1 cellular context compared by ENCODE assay signal in the genomic region with DNA sequence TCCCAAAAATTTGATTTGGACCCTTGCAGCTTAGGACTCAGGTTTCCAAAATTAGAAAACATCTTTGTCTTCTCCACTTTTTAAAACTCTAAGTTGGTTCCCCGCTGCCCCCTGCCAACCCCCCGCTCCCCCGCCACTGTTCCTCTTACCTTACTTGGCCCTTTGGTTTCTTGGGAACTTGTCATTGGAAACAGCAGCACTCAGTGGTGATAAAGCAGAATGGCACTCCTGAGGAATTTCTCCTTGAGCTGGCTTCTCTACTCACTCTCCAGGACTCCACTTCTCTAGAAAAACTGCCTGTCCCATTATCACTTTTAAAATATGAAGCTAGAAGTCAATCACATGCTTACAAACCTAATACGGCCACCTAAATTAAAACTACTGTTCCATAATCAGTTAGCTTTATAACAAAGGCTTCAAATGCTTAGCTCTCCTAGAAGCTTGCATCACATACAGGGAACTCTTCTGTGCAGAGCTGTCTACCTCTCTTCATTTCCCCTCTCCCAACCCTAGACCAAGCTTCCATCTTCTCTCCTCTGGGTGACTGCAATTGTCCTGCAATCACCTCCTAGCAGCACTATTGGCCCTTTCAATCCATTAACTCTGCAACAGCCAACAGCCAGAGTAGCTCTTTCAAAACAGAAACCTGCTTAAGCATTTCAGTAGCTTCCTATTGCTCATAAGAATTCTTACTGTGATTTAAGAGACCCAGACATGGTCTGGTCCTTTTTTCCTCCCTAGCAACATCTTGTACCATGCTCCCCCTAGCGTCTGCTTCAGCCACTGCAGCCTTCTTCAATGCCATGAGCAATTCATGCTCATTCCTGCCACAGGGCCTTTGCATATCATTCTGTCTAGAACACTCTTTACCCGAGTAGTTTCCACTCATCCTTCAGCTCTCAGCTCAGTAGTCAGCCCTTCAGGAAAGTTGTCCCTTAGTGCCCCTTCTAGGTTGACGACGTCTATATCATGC.
TF ChIP-seq lines count a peak whose summit lies in the region.

No MANE protein-coding gene starts in this region.

TF ChIP-seq in K562, 482 proteins besides CTCF, POLR2A, EP300 and RAD21 (continued from another document and continues in another):
- TF ChIP-seq, protein P1, sequence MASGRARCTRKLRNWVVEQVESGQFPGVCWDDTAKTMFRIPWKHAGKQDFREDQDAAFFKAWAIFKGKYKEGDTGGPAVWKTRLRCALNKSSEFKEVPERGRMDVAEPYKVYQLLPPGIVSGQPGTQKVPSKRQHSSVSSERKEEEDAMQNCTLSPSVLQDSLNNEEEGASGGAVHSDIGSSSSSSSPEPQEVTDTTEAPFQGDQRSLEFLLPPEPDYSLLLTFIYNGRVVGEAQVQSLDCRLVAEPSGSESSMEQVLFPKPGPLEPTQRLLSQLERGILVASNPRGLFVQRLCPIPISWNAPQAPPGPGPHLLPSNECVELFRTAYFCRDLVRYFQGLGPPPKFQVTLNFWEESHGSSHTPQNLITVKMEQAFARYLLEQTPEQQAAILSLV (tag; IDR thresholded peaks at IDR 0.05) = no peak
- TF ChIP-seq HMGN3 (IDR thresholded peaks at IDR 0.05; ENCODE audit: borderline replicate concordance, extremely low read depth, insufficient read length, low read depth, low read length) (no peak), KHSRP (IDR thresholded peaks at IDR 0.05) (no peak), BHLHE40 (IDR thresholded peaks at IDR 0.05; ENCODE audit: low read length) (no peak), ADNP (tag; IDR thresholded peaks at IDR 0.05) (0 out of 2 replicates have a peak, but pooled peaks have one; percentile 34), NRF1 (conservative IDR thresholded peaks at IDR 0.05 in 1 of 2, IDR thresholded peaks at IDR 0.05 in 1 of 2) (no peak), SMARCA5 (IDR thresholded peaks at IDR 0.05) (peak; percentile 94), ZNF586 (CRISPR knock-in tag; conservative IDR thresholded peaks at IDR 0.05) (no peak), NFYB (IDR thresholded peaks at IDR 0.05; ENCODE audit: extremely low read depth, insufficient read length) (no peak), ZNF57 (CRISPR knock-in tag; IDR thresholded peaks at IDR 0.05) (no peak), ZNF143 (CRISPR knock-in tag; IDR thresholded peaks at IDR 0.05) (no peak), GABPB1 (CRISPR knock-in tag; IDR thresholded peaks at IDR 0.05) (no peak), RCOR1 (IDR thresholded peaks at IDR 0.05; ENCODE audit: borderline replicate concordance in 1 of 2, low read depth in 2 of 2, low read length in 2 of 2) (peak in 1 of 2 experiments; percentile 80; a peak in 2 of 4 replicates), ZNF217 (CRISPR knock-in tag; IDR thresholded peaks at IDR 0.05) (no peak), SMAD4 (CRISPR knock-in tag; conservative IDR thresholded peaks at IDR 0.05) (no peak), ZBTB1 (CRISPR knock-in tag; IDR thresholded peaks at IDR 0.05; ENCODE audit: borderline replicate concordance, low read depth) (no peak), SMC3 (conservative IDR thresholded peaks at IDR 0.05; ENCODE audit: insufficient read depth, low read depth, low read length) (peak; percentile 57; the same call in 1 of the 2 replicates), TOE1 (IDR thresholded peaks at IDR 0.05; ENCODE audit: borderline replicate concordance) (no peak), TOE1 (CRISPR knock-in tag; IDR thresholded peaks at IDR 0.05; ENCODE audit: borderline replicate concordance, low read depth) (no peak), NR3C1 (CRISPR knock-in tag; IDR thresholded peaks at IDR 0.05) (no peak), RBM22 (IDR thresholded peaks at IDR 0.05; ENCODE audit: low read depth, low read length, poor library complexity, severe bottlenecking) (no peak), PML (IDR thresholded peaks at IDR 0.05; ENCODE audit: low read length) (no peak), TEAD4 (IDR thresholded peaks at IDR 0.05; ENCODE audit: low read length) (no peak), TEAD4 (CRISPR knock-in tag; IDR thresholded peaks at IDR 0.05; ENCODE audit: borderline replicate concordance) (no peak), ZC3H8 (IDR thresholded peaks at IDR 0.05) (no peak), ZNF384 (IDR thresholded peaks at IDR 0.05; ENCODE audit: low read depth, low read length) (no peak), SAFB2 (IDR thresholded peaks at IDR 0.05; ENCODE audit: borderline replicate concordance, low read depth, low read length, severe bottlenecking) (no peak), NFRKB (IDR thresholded peaks at IDR 0.05; ENCODE audit: low read depth) (no peak), PHF8 (IDR thresholded peaks at IDR 0.05; ENCODE audit: borderline replicate concordance, low read length) (no peak), YBX1 (IDR thresholded peaks at IDR 0.05) (no peak), SMARCE1 (IDR thresholded peaks at IDR 0.05) (no peak), KAT8 (IDR thresholded peaks at IDR 0.05; ENCODE audit: low read depth) (no peak), MCM5 (IDR thresholded peaks at IDR 0.05; ENCODE audit: low read depth) (no peak), GTF2F1 (IDR thresholded peaks at IDR 0.05; ENCODE audit: low read depth, low read length) (no peak), RFX1 (IDR thresholded peaks at IDR 0.05) (0 out of 2 replicates have a peak, but pooled peaks have one; percentile 10), CREBBP (IDR thresholded peaks at IDR 0.05; ENCODE audit: low read depth, low read length) (no peak), TEAD1 (CRISPR knock-in tag; IDR thresholded peaks at IDR 0.05) (no peak), ETS2 (tag; IDR thresholded peaks at IDR 0.05; ENCODE audit: borderline replicate concordance, poor library complexity, severe bottlenecking) (no peak), HDAC6 (IDR thresholded peaks at IDR 0.05; ENCODE audit: low read depth, low read length) (no peak), CC2D1A (IDR thresholded peaks at IDR 0.05) (0 out of 2 replicates have a peak, but pooled peaks have one; percentile 19), PHB2 (IDR thresholded peaks at IDR 0.05; ENCODE audit: low read depth) (no peak), NUFIP1 (IDR thresholded peaks at IDR 0.05; ENCODE audit: partially characterized antibody) (no peak)
- TF ChIP-seq, protein P2, sequence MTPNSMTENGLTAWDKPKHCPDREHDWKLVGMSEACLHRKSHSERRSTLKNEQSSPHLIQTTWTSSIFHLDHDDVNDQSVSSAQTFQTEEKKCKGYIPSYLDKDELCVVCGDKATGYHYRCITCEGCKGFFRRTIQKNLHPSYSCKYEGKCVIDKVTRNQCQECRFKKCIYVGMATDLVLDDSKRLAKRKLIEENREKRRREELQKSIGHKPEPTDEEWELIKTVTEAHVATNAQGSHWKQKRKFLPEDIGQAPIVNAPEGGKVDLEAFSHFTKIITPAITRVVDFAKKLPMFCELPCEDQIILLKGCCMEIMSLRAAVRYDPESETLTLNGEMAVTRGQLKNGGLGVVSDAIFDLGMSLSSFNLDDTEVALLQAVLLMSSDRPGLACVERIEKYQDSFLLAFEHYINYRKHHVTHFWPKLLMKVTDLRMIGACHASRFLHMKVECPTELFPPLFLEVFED (CRISPR knock-in tag; conservative IDR thresholded peaks at IDR 0.05) = no peak
- TF ChIP-seq, protein P3, sequence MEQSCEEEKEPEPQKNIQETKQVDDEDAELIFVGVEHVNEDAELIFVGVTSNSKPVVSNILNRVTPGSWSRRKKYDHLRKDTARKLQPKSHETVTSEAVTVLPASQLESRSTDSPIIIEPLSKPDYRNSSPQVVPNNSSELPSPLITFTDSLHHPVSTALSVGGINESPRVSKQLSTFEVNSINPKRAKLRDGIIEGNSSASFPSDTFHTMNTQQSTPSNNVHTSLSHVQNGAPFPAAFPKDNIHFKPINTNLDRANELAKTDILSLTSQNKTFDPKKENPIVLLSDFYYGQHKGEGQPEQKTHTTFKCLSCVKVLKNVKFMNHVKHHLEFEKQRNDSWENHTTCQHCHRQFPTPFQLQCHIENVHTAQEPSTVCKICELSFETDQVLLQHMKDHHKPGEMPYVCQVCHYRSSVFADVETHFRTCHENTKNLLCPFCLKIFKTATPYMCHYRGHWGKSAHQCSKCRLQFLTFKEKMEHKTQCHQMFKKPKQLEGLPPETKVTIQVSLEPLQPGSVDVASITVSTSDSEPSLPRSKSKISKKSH (CRISPR knock-in tag; IDR thresholded peaks at IDR 0.05) = no peak
- TF ChIP-seq, protein P4, sequence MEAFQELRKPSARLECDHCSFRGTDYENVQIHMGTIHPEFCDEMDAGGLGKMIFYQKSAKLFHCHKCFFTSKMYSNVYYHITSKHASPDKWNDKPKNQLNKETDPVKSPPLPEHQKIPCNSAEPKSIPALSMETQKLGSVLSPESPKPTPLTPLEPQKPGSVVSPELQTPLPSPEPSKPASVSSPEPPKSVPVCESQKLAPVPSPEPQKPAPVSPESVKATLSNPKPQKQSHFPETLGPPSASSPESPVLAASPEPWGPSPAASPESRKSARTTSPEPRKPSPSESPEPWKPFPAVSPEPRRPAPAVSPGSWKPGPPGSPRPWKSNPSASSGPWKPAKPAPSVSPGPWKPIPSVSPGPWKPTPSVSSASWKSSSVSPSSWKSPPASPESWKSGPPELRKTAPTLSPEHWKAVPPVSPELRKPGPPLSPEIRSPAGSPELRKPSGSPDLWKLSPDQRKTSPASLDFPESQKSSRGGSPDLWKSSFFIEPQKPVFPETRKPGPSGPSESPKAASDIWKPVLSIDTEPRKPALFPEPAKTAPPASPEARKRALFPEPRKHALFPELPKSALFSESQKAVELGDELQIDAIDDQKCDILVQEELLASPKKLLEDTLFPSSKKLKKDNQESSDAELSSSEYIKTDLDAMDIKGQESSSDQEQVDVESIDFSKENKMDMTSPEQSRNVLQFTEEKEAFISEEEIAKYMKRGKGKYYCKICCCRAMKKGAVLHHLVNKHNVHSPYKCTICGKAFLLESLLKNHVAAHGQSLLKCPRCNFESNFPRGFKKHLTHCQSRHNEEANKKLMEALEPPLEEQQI (IDR thresholded peaks at IDR 0.05) = no peak
- TF ChIP-seq, protein P5, sequence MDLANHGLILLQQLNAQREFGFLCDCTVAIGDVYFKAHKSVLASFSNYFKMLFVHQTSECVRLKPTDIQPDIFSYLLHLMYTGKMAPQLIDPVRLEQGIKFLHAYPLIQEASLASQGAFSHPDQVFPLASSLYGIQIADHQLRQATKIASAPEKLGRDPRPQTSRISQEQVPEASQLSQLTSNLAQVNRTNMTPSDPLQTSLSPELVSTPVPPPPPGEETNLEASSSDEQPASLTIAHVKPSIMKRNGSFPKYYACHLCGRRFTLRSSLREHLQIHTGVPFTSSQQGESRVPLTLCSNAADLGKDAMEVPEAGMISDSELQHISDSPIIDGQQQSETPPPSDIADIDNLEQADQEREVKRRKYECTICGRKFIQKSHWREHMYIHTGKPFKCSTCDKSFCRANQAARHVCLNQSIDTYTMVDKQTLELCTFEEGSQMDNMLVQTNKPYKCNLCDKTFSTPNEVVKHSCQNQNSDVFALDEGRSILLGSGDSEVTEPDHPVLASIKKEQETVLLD (IDR thresholded peaks at IDR 0.05) = no peak
- TF ChIP-seq, protein P6, sequence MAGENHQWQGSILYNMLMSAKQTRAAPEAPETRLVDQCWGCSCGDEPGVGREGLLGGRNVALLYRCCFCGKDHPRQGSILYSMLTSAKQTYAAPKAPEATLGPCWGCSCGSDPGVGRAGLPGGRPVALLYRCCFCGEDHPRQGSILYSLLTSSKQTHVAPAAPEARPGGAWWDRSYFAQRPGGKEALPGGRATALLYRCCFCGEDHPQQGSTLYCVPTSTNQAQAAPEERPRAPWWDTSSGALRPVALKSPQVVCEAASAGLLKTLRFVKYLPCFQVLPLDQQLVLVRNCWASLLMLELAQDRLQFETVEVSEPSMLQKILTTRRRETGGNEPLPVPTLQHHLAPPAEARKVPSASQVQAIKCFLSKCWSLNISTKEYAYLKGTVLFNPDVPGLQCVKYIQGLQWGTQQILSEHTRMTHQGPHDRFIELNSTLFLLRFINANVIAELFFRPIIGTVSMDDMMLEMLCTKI (IDR thresholded peaks at IDR 0.05; ENCODE audit: partially characterized antibody) = no peak
- TF ChIP-seq, protein P7, sequence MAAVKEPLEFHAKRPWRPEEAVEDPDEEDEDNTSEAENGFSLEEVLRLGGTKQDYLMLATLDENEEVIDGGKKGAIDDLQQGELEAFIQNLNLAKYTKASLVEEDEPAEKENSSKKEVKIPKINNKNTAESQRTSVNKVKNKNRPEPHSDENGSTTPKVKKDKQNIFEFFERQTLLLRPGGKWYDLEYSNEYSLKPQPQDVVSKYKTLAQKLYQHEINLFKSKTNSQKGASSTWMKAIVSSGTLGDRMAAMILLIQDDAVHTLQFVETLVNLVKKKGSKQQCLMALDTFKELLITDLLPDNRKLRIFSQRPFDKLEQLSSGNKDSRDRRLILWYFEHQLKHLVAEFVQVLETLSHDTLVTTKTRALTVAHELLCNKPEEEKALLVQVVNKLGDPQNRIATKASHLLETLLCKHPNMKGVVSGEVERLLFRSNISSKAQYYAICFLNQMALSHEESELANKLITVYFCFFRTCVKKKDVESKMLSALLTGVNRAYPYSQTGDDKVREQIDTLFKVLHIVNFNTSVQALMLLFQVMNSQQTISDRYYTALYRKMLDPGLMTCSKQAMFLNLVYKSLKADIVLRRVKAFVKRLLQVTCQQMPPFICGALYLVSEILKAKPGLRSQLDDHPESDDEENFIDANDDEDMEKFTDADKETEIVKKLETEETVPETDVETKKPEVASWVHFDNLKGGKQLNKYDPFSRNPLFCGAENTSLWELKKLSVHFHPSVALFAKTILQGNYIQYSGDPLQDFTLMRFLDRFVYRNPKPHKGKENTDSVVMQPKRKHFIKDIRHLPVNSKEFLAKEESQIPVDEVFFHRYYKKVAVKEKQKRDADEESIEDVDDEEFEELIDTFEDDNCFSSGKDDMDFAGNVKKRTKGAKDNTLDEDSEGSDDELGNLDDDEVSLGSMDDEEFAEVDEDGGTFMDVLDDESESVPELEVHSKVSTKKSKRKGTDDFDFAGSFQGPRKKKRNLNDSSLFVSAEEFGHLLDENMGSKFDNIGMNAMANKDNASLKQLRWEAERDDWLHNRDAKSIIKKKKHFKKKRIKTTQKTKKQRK (IDR thresholded peaks at IDR 0.05; ENCODE audit: borderline replicate concordance, low read depth, low read length) = no peak
- TF ChIP-seq, protein P8, sequence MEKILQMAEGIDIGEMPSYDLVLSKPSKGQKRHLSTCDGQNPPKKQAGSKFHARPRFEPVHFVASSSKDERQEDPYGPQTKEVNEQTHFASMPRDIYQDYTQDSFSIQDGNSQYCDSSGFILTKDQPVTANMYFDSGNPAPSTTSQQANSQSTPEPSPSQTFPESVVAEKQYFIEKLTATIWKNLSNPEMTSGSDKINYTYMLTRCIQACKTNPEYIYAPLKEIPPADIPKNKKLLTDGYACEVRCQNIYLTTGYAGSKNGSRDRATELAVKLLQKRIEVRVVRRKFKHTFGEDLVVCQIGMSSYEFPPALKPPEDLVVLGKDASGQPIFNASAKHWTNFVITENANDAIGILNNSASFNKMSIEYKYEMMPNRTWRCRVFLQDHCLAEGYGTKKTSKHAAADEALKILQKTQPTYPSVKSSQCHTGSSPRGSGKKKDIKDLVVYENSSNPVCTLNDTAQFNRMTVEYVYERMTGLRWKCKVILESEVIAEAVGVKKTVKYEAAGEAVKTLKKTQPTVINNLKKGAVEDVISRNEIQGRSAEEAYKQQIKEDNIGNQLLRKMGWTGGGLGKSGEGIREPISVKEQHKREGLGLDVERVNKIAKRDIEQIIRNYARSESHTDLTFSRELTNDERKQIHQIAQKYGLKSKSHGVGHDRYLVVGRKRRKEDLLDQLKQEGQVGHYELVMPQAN (IDR thresholded peaks at IDR 0.05; ENCODE audit: borderline replicate concordance) = no peak
- TF ChIP-seq, protein P9, sequence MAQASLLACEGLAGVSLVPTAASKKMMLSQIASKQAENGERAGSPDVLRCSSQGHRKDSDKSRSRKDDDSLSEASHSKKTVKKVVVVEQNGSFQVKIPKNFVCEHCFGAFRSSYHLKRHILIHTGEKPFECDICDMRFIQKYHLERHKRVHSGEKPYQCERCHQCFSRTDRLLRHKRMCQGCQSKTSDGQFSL (CRISPR knock-in tag; IDR thresholded peaks at IDR 0.05) = no peak
- TF ChIP-seq, protein P9 (tag; IDR thresholded peaks at IDR 0.05) = no peak
